15 cellular contexts compared by ENCODE assay signal in the genomic region with DNA sequence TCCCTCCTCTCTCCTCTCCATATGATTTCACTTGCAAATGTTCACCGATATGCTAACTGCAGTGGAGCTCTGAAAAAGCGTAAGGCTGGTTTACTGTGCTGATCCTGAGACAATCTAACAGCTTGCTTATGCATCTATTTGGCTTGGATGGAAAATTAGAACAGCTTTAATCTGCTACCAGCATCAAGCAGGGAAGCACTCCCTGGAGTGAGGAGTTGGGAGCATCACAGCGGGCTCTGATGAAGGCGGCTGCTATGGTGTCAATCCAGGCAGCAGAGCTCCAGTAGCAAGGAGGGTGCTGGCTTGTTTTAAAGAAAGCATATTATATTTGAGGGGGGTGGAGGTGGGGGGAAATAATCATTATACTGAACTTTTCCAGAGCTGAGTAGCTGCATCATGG.
"Had no signal": no experiment of that assay in that cellular context is flagged by ENCODE, and none has a peak within 500 bp of the region (broad histone marks: within the 10 kb centered on the region; RNA-seq: fewer than 3 reads in every experiment).

No MANE protein-coding gene starts in this region.

- H3K4me3 Mint-ChIP-seq: dendritic cell treated with granulocyte-macrophage colony-stimulating factor and Interleukin-4, amounts not matched to agents 40 ng/mL and 50 ng/mL, for 4 days; natural killer cell had no signal

- H2AFZ ChIP-seq: parathyroid adenoma had no signal

- H3K4me3 ChIP-seq: psoas muscle, stomach had no signal

- ATAC-seq: foreskin keratinocyte, left cardiac atrium, left ventricle myocardium superior, natural killer cell, psoas muscle, sciatic nerve had no signal

- H3K36me3 Mint-ChIP-seq: natural killer cell had no signal

- H3K27ac ChIP-seq: foreskin keratinocyte, parathyroid adenoma, psoas muscle, stomach had no signal

- H3K27me3 ChIP-seq: foreskin keratinocyte, stomach had no signal

- H3K27me3 Mint-ChIP-seq: dendritic cell treated with granulocyte-macrophage colony-stimulating factor and Interleukin-4, amounts not matched to agents 40 ng/mL and 50 ng/mL, for 4 days had no signal

- H3K36me3 ChIP-seq: stomach had no signal

- H3K9ac ChIP-seq: parathyroid adenoma had no signal

- H3K9me3 ChIP-seq: psoas muscle had no signal

- DNase-seq: cerebellar nuclear complex; foreskin keratinocyte; kidney; left cardiac atrium; left ventricle myocardium superior; natural killer cell; psoas muscle; stimulated activated CD4-positive, alpha-beta T cell treated with anti-CD3 and anti-CD28 coated beads, Interleukin-2, amount 100 ng/mL, for 24 hours; stimulated activated naive CD4-positive, alpha-beta T cell; stomach; substantia nigra; trophoblast cell had no signal

- H3K27ac Mint-ChIP-seq: dendritic cell treated with granulocyte-macrophage colony-stimulating factor and Interleukin-4, amounts not matched to agents 40 ng/mL and 50 ng/mL, for 4 days; natural killer cell had no signal

- H3K4me1 Mint-ChIP-seq: natural killer cell had no signal

- H3K79me2 ChIP-seq: parathyroid adenoma had no signal
